In the genomic region with DNA sequence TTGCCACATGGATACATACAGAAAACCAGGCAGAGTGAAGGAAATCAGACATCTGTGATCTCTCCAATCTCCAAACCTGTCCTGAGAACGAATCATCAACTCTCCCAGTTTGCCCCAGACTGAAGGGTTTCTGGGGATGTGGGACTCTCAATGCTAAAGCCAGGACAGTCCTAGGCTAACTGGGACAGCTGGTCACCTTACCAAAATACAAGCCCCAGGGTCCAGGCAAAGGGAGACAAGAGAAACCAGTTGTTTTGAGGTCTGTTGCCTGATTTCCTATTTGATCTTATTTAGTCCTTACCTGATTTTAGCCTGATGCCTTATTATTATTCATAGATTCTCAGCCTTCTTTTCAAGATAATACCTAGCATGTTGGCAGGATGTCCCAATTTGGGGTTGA, we compare ENCODE assay signal across 43 cellular contexts. TPM values are rescaled to one million over a fixed set of nuclear protein-coding genes. Genes with fewer than 3 reads are reported as not detected.
"Had no signal": no experiment of that assay in that cellular context is flagged by ENCODE, and none has a peak within 500 bp of the region (broad histone marks: within the 10 kb centered on the region; RNA-seq: fewer than 3 reads in every experiment).

No MANE protein-coding gene starts in this region.

- H3K4me3 ChIP-seq: adrenal gland, breast epithelium, cardiac muscle cell, coronary artery, esophagus squamous epithelium, gastroesophageal sphincter, heart right ventricle had no signal

- H3K4me1 ChIP-seq: adrenal gland, breast epithelium had no signal

- H3K9me3 ChIP-seq: adrenal gland, breast epithelium, esophagus squamous epithelium, gastroesophageal sphincter, heart right ventricle had no signal

- H3K36me3 Mint-ChIP-seq: activated CD4-positive, alpha-beta memory T cell treated with anti-CD3 and anti-CD28 coated beads for 36 hours; activated CD8-positive, alpha-beta memory T cell treated with anti-CD3 and anti-CD28 coated beads, Interleukin-2, amount 10 ng/mL, durations not matched to agents 7 days and 5 days; activated naive CD4-positive, alpha-beta T cell treated with anti-CD3 and anti-CD28 coated beads, Interleukin-2, amount 50 U/mL, for 24 hours; activated naive CD8-positive, alpha-beta T cell treated with anti-CD3 and anti-CD28 coated beads for 36 hours; brain had no signal

- H3K27ac Mint-ChIP-seq: activated CD4-positive, alpha-beta memory T cell treated with anti-CD3 and anti-CD28 coated beads for 36 hours; activated CD4-positive, alpha-beta T cell treated with anti-CD3 and anti-CD28 coated beads for 36 hours; activated CD4-positive, alpha-beta T cell treated with anti-CD3 and anti-CD28 coated beads, Interleukin-2, amount 10 ng/mL, durations not matched to agents 24 days and 14 days; activated CD8-positive, alpha-beta memory T cell treated with anti-CD3 and anti-CD28 coated beads, Interleukin-2, amount 10 ng/mL, durations not matched to agents 7 days and 5 days; activated CD8-positive, alpha-beta T cell treated with anti-CD3 and anti-CD28 coated beads, Interleukin-2, amount 10 ng/mL, durations not matched to agents 7 days and 5 days; activated naive CD4-positive, alpha-beta T cell treated with anti-CD3 and anti-CD28 coated beads for 36 hours; activated naive CD4-positive, alpha-beta T cell treated with anti-CD3 and anti-CD28 coated beads, Interleukin-2, amount 50 U/mL, for 24 hours; activated naive CD8-positive, alpha-beta T cell treated with anti-CD3 and anti-CD28 coated beads for 36 hours; activated naive CD8-positive, alpha-beta T cell treated with anti-CD3 and anti-CD28 coated beads, Interleukin-2, amount 50 U/mL, for 24 hours; activated T-helper 1 cell treated with anti-CD3 and anti-CD28 coated beads, Interleukin-12 subunit alpha, Interleukin-12 subunit beta, Interleukin-2, Interleukin-4 antibody, amounts not matched to agents 30 ng/mL and 10 ng/mL and 1 ng/mL, durations not matched to agents 14 hours and 24 hours and 36 hours; activated T-helper 2 cell treated with anti-CD3 and anti-CD28 coated beads, Interferon-gamma antibody, Interleukin-2, Interleukin-4, amounts not matched to agents 10 μg/mL and 5 μg/mL and 100 μg/mL, durations not matched to agents 14 hours and 24 hours and 36 hours; brain; dendritic cell treated with granulocyte-macrophage colony-stimulating factor and Interleukin-4, amounts not matched to agents 40 ng/mL and 50 ng/mL, for 4 days; T-helper 17 cell; T-helper 2 cell treated with Interferon-gamma antibody and Interleukin-4, amounts not matched to agents 5 μg/mL and 100 μg/mL, for 36 hours had no signal

- H3K27ac ChIP-seq: adrenal gland, breast epithelium, cardiac muscle cell, coronary artery, epithelial cell of prostate, esophagus squamous epithelium, gastroesophageal sphincter, heart right ventricle had no signal

- ATAC-seq: activated CD4-positive, alpha-beta T cell treated with anti-CD3 and anti-CD28 coated beads for 36 hours; activated CD8-positive, alpha-beta memory T cell treated with anti-CD3 and anti-CD28 coated beads, Interleukin-2, amount 10 ng/mL, durations not matched to agents 7 days and 5 days; activated CD8-positive, alpha-beta T cell treated with anti-CD3 and anti-CD28 coated beads, Interleukin-2, amount 10 ng/mL, durations not matched to agents 7 days and 5 days; activated naive CD8-positive, alpha-beta T cell treated with anti-CD3 and anti-CD28 coated beads, Interleukin-2, amount 50 U/mL, for 24 hours; gastroesophageal sphincter; heart right ventricle; T-helper 17 cell had no signal

- H3K9me3 Mint-ChIP-seq: activated CD4-positive, alpha-beta memory T cell treated with anti-CD3 and anti-CD28 coated beads for 36 hours; activated CD4-positive, alpha-beta T cell treated with anti-CD3 and anti-CD28 coated beads, Interleukin-2, amount 10 ng/mL, durations not matched to agents 24 days and 14 days; activated naive CD4-positive, alpha-beta T cell treated with anti-CD3 and anti-CD28 coated beads for 36 hours; activated naive CD4-positive, alpha-beta T cell treated with anti-CD3 and anti-CD28 coated beads, Interleukin-2, amount 50 U/mL, for 24 hours; activated naive CD8-positive, alpha-beta T cell treated with anti-CD3 and anti-CD28 coated beads for 36 hours; activated naive CD8-positive, alpha-beta T cell treated with anti-CD3 and anti-CD28 coated beads, Interleukin-2, amount 50 U/mL, for 24 hours; activated T-helper 1 cell treated with anti-CD3 and anti-CD28 coated beads, Interleukin-12 subunit alpha, Interleukin-12 subunit beta, Interleukin-2, Interleukin-4 antibody, amounts not matched to agents 30 ng/mL and 10 ng/mL and 1 ng/mL, durations not matched to agents 14 hours and 24 hours and 36 hours; activated T-helper 2 cell treated with anti-CD3 and anti-CD28 coated beads, Interferon-gamma antibody, Interleukin-2, Interleukin-4, amounts not matched to agents 10 μg/mL and 5 μg/mL and 100 μg/mL, durations not matched to agents 14 hours and 24 hours and 36 hours; central memory CD8-positive, alpha-beta T cell; dendritic cell treated with granulocyte-macrophage colony-stimulating factor and Interleukin-4, amounts not matched to agents 40 ng/mL and 50 ng/mL, for 4 days; T-helper 2 cell treated with Interferon-gamma antibody and Interleukin-4, amounts not matched to agents 5 μg/mL and 100 μg/mL, for 36 hours had no signal

- FAIRE-seq: endometrium, endothelial cell of umbilical vein had no signal

- H3K4me3 Mint-ChIP-seq: activated CD4-positive, alpha-beta memory T cell treated with anti-CD3 and anti-CD28 coated beads for 36 hours; activated CD4-positive, alpha-beta T cell treated with anti-CD3 and anti-CD28 coated beads for 36 hours; activated CD4-positive, alpha-beta T cell treated with anti-CD3 and anti-CD28 coated beads, Interleukin-2, amount 10 ng/mL, durations not matched to agents 24 days and 14 days; activated CD8-positive, alpha-beta memory T cell treated with anti-CD3 and anti-CD28 coated beads, Interleukin-2, amount 10 ng/mL, durations not matched to agents 7 days and 5 days; activated CD8-positive, alpha-beta T cell treated with anti-CD3 and anti-CD28 coated beads, Interleukin-2, amount 10 ng/mL, durations not matched to agents 7 days and 5 days; activated naive CD4-positive, alpha-beta T cell treated with anti-CD3 and anti-CD28 coated beads for 36 hours; activated naive CD4-positive, alpha-beta T cell treated with anti-CD3 and anti-CD28 coated beads, Interleukin-2, amount 50 U/mL, for 24 hours; activated naive CD8-positive, alpha-beta T cell treated with anti-CD3 and anti-CD28 coated beads for 36 hours; activated naive CD8-positive, alpha-beta T cell treated with anti-CD3 and anti-CD28 coated beads, Interleukin-2, amount 50 U/mL, for 24 hours; activated T-helper 1 cell treated with anti-CD3 and anti-CD28 coated beads, Interleukin-12 subunit alpha, Interleukin-12 subunit beta, Interleukin-2, Interleukin-4 antibody, amounts not matched to agents 30 ng/mL and 10 ng/mL and 1 ng/mL, durations not matched to agents 14 hours and 24 hours and 36 hours; brain; central memory CD8-positive, alpha-beta T cell; dendritic cell treated with granulocyte-macrophage colony-stimulating factor and Interleukin-4, amounts not matched to agents 40 ng/mL and 50 ng/mL, for 4 days; T-helper 17 cell; T-helper 2 cell treated with Interferon-gamma antibody and Interleukin-4, amounts not matched to agents 5 μg/mL and 100 μg/mL, for 36 hours had no signal

- H3K4me1 Mint-ChIP-seq: activated CD4-positive, alpha-beta T cell treated with anti-CD3 and anti-CD28 coated beads for 36 hours; activated CD4-positive, alpha-beta T cell treated with anti-CD3 and anti-CD28 coated beads, Interleukin-2, amount 10 ng/mL, durations not matched to agents 24 days and 14 days; activated CD8-positive, alpha-beta memory T cell treated with anti-CD3 and anti-CD28 coated beads, Interleukin-2, amount 10 ng/mL, durations not matched to agents 7 days and 5 days; activated naive CD4-positive, alpha-beta T cell treated with anti-CD3 and anti-CD28 coated beads, Interleukin-2, amount 50 U/mL, for 24 hours; activated naive CD8-positive, alpha-beta T cell treated with anti-CD3 and anti-CD28 coated beads for 36 hours; activated naive CD8-positive, alpha-beta T cell treated with anti-CD3 and anti-CD28 coated beads, Interleukin-2, amount 50 U/mL, for 24 hours; brain; central memory CD8-positive, alpha-beta T cell; T-helper 17 cell had no signal

- DNase-seq: activated CD4-positive, alpha-beta memory T cell treated with anti-CD3 and anti-CD28 coated beads for 36 hours; activated CD4-positive, alpha-beta T cell treated with anti-CD3 and anti-CD28 coated beads, Interleukin-2, amount 10 ng/mL, durations not matched to agents 24 days and 14 days; activated CD4-positive, CD25-positive, alpha-beta regulatory T cell; activated CD4-positive, CD25-positive, alpha-beta regulatory T cell treated with anti-CD3 and anti-CD28 coated beads, Interleukin-2, amount 50 U/mL, for 72 hours; activated CD8-positive, alpha-beta memory T cell treated with anti-CD3 and anti-CD28 coated beads, Interleukin-2, amount 10 ng/mL, durations not matched to agents 7 days and 5 days; activated CD8-positive, alpha-beta memory T cell treated with anti-CD3 and anti-CD28 coated beads, Interleukin-2, amount 50 U/mL, for 4 hours; activated CD8-positive, alpha-beta T cell treated with anti-CD3 and anti-CD28 coated beads, Interleukin-2, amount 10 ng/mL, durations not matched to agents 7 days and 5 days; activated effector memory CD4-positive, alpha-beta T cell treated with anti-CD3 and anti-CD28 coated beads, Interleukin-2, amount 50 U/mL, for 16 hours; activated naive CD4-positive, alpha-beta T cell treated with anti-CD3 and anti-CD28 coated beads for 36 hours; activated naive CD8-positive, alpha-beta T cell treated with anti-CD3 and anti-CD28 coated beads for 36 hours; activated naive CD8-positive, alpha-beta T cell treated with anti-CD3 and anti-CD28 coated beads, Interleukin-2, amount 50 U/mL, for 24 hours; activated T-cell treated with anti-CD3 and anti-CD28 coated beads, Interleukin-2, amount 50 U/mL, for 1 hour; activated T-cell treated with anti-CD3 and anti-CD28 coated beads, Interleukin-2, amount 50 U/mL, for 48 hours; aorta; effector CD4-positive, alpha-beta T cell; esophagus squamous epithelium; foreskin melanocyte; heart right ventricle; T-helper 1 cell; T-helper 17 cell; T1000 had no signal

- H3K36me3 ChIP-seq: adrenal gland, breast epithelium, cardiac muscle cell, esophagus squamous epithelium, gastroesophageal sphincter, heart right ventricle had no signal

RNA-seq across cellular contexts. Expression of a gene that starts 51.7 kb away (rescaled TPM):
- total RNA-seq: activated CD4-positive, alpha-beta memory T cell treated with anti-CD3 and anti-CD28 coated beads for 36 hours; activated CD4-positive, alpha-beta T cell treated with anti-CD3 and anti-CD28 coated beads for 36 hours; activated CD4-positive, alpha-beta T cell treated with anti-CD3 and anti-CD28 coated beads, Interleukin-2, amount 10 ng/mL, durations not matched to agents 24 days and 14 days; activated CD8-positive, alpha-beta memory T cell treated with anti-CD3 and anti-CD28 coated beads for 36 hours; activated CD8-positive, alpha-beta memory T cell treated with anti-CD3 and anti-CD28 coated beads, Interleukin-2, amount 10 ng/mL, durations not matched to agents 7 days and 5 days; activated CD8-positive, alpha-beta T cell treated with anti-CD3 and anti-CD28 coated beads, Interleukin-2, amount 10 ng/mL, durations not matched to agents 7 days and 5 days; activated naive CD4-positive, alpha-beta T cell treated with anti-CD3 and anti-CD28 coated beads for 36 hours; activated naive CD8-positive, alpha-beta T cell treated with anti-CD3 and anti-CD28 coated beads for 36 hours; activated T-helper 1 cell treated with anti-CD3 and anti-CD28 coated beads, Interleukin-12 subunit alpha, Interleukin-12 subunit beta, Interleukin-2, Interleukin-4 antibody, amounts not matched to agents 30 ng/mL and 10 ng/mL and 1 ng/mL, durations not matched to agents 14 hours and 24 hours and 36 hours; activated T-helper 2 cell treated with anti-CD3 and anti-CD28 coated beads, Interferon-gamma antibody, Interleukin-2, Interleukin-4, amounts not matched to agents 10 μg/mL and 5 μg/mL and 100 μg/mL, durations not matched to agents 14 hours and 24 hours and 36 hours; aorta; breast epithelium; cardiac muscle cell; cerebellum; endothelial cell of umbilical vein; esophagus squamous epithelium; fibroblast of lung; fibroblast of villous mesenchyme; gastroesophageal sphincter; glomerular endothelial cell; T-helper 17 cell had no signal
- polyA plus RNA-seq: aorta, esophagus, fibroblast of lung, heart right ventricle had no signal
